23 cellular contexts compared by ENCODE assay signal in genomic region chr16:66824006-66824405, GRCh38. TPM values are rescaled to one million over a fixed set of nuclear protein-coding genes. Genes with fewer than 3 reads are reported as not detected.
DNase-seq lines count a peak whose midpoint lies in the region; ATAC-seq, FAIRE-seq and TF ChIP-seq lines count a peak whose summit lies in the region.
"Had no signal": no experiment of that assay in that cellular context is flagged by ENCODE, and none has a peak within 500 bp of the region (broad histone marks: within the 10 kb centered on the region; RNA-seq: fewer than 3 reads in every experiment).

No MANE protein-coding gene starts in this region.

- no peaks in the 10 kb centered on the region for H3K27me3 Mint-ChIP-seq in MCF 10A (ENCODE audit: insufficient read depth, unreplicated experiment)
- H3K27me3 Mint-ChIP-seq in astrocyte (ENCODE audit: low read depth, unreplicated experiment) = no peaks in the 10 kb centered on the region
- H3K27me3 Mint-ChIP-seq: CD4-positive, alpha-beta memory T cell had no signal

- FAIRE-seq in astrocyte (lab: Jason Lieb, UNC) = no peak
- FAIRE-seq: GM12892, GM18507, K562 had no signal

- H3K9me3 Mint-ChIP-seq in MCF 10A (ENCODE audit: unreplicated experiment) = no peaks in the 10 kb centered on the region
- H3K9me3 Mint-ChIP-seq in astrocyte (ENCODE audit: unreplicated experiment) = no peaks in the 10 kb centered on the region
- H3K9me3 Mint-ChIP-seq: CD4-positive, alpha-beta memory T cell; H9 had no signal

- peaks cover 14% of the 10 kb centered on the region for H3K4me1 Mint-ChIP-seq in MCF 10A (ENCODE audit: insufficient read depth, unreplicated experiment)
- H3K4me1 Mint-ChIP-seq in astrocyte (ENCODE audit: low read depth, unreplicated experiment) = no peaks in the 10 kb centered on the region

- H3K4me1 ChIP-seq in mammary epithelial cell (ENCODE audit: insufficient read depth, low read length) = peaks cover 4% of the 10 kb centered on the region
- H3K4me1 ChIP-seq in astrocyte (ENCODE audit: insufficient read depth, low read length) = no peaks in the 10 kb centered on the region

- no peak for TF ChIP-seq CTCF in mammary epithelial cell (conservative IDR thresholded peaks at IDR 0.05 in 1 of 2, IDR thresholded peaks at IDR 0.05 in 1 of 2; ENCODE audit: extremely low read depth in 1 of 2, insufficient read depth in 1 of 2, low read depth in 1 of 2, low read length in 2 of 2)
- no peak for TF ChIP-seq CTCF in MCF 10A (IDR thresholded peaks at IDR 0.05; ENCODE audit: unreplicated experiment)
- TF ChIP-seq CTCF in astrocyte (IDR thresholded peaks at IDR 0.05; ENCODE audit: insufficient read depth, low read depth, low read length) = no peak

- H3K79me2 ChIP-seq in mammary epithelial cell (ENCODE audit: insufficient read depth, low read length) (peaks cover 50% of the 10 kb centered on the region), astrocyte (ENCODE audit: insufficient read depth, low read length) (peaks cover 29% of the 10 kb centered on the region)

- 74% methylated on average over 4 of the region's 4 CpGs for WGBS in mammary epithelial cell (ENCODE audit: low coverage, missing lambda C conversion rate)

- no peak for ATAC-seq in HG02885 (IDR thresholded peaks at IDR 0.05; ENCODE audit: poor library complexity, unreplicated experiment)
- no peak for ATAC-seq in GM21723 (IDR thresholded peaks at IDR 0.05; ENCODE audit: unreplicated experiment)
- ATAC-seq: K562, Right ventricle myocardium inferior had no signal

- H3K9ac ChIP-seq in mammary epithelial cell (ENCODE audit: insufficient read depth, low read length) (no peak overlapping the region), astrocyte (ENCODE audit: low read length) (no peak overlapping the region)

- H3K4me2 ChIP-seq in mammary epithelial cell (ENCODE audit: insufficient read depth, low read depth, low read length) = no peak overlapping the region
- no peak overlapping the region for H3K4me2 ChIP-seq in astrocyte (ENCODE audit: low read length)

- H3K36me3 ChIP-seq in mammary epithelial cell (ENCODE audit: insufficient read depth, low read length) (peaks cover 41% of the 10 kb centered on the region), astrocyte (ENCODE audit: insufficient read depth, low read length) (peaks cover 41% of the 10 kb centered on the region)

- H3K4me3 Mint-ChIP-seq in MCF 10A (ENCODE audit: unreplicated experiment) (no peak overlapping the region), astrocyte (ENCODE audit: unreplicated experiment) (no peak overlapping the region)
- H3K4me3 Mint-ChIP-seq: CD4-positive, alpha-beta memory T cell; H9 had no signal

- POLR2A ChIA-PET in MCF 10A (lab: Yijun Ruan, JAX) = interaction anchor here (1.0 to 1.1 kb wide), 2 partner anchors 20 to 58 kb away, joined by 3 to 4 read pairs; partner anchors contain the start of gene CA7

- no peaks in the 10 kb centered on the region for H3K27me3 ChIP-seq in mammary epithelial cell (ENCODE audit: insufficient read depth, low read length)
- no peaks in the 10 kb centered on the region for H3K27me3 ChIP-seq in astrocyte (ENCODE audit: insufficient read depth, low read length)

- BruUV-seq in mammary epithelial cell (replicated peaks; lab: Mats Ljungman, UMichigan) (no TSS peak), MCF 10A (replicated peaks; lab: Mats Ljungman, UMichigan) (no TSS peak)

- dilution Hi-C loops in mammary epithelial cell (cut with HindIII; ENCODE audit: low sequenced_read_pairs) = no loop called here

- in situ Hi-C loops in mammary epithelial cell (cut with MboI; ENCODE audit: low sequenced_read_pairs in 2 of 2) = no loop called here

- H3K9me3 ChIP-seq in mammary epithelial cell (replicated peaks; ENCODE audit: insufficient read depth, low read length) = no peaks in the 10 kb centered on the region
- H3K9me3 ChIP-seq in astrocyte (ENCODE audit: insufficient read depth, low read depth, low read length) = no peaks in the 10 kb centered on the region

- H4K20me1 ChIP-seq in mammary epithelial cell (ENCODE audit: insufficient read depth, low read length) (no peaks in the 10 kb centered on the region), astrocyte (ENCODE audit: insufficient read depth, low read length) (peaks cover 19% of the 10 kb centered on the region)

- H3K36me3 Mint-ChIP-seq in MCF 10A (ENCODE audit: insufficient read depth, unreplicated experiment) = peaks cover 82% of the 10 kb centered on the region
- peaks cover 15% of the 10 kb centered on the region for H3K36me3 Mint-ChIP-seq in astrocyte (ENCODE audit: low read depth, unreplicated experiment)

- DNase-seq in mammary epithelial cell (peak; percentile 56), MCF 10A (ENCODE audit: unreplicated experiment) (no peak), astrocyte (ENCODE audit: low read depth) (peak; percentile 41), iris pigment epithelial cell (ENCODE audit: low read depth) (peak; percentile 37), stromal cell of bone marrow (ENCODE audit: low read depth) (peak; percentile 19), NCI-H2029 (lab: John Stamatoyannopoulos, UW) (no peak)
- DNase-seq: 8988T; Calu3; CD4-positive, alpha-beta memory T cell; H9; NCI-H1417; NCI-H187 treated with DMSO at 0.1 percent for 48 hours; NCI-H345; NCI-H524 treated with DMSO at 0.1 percent for 48 hours had no signal

- intact Hi-C loops in mammary epithelial cell (cut with micrococcal nuclease) (no loop called here), MCF 10A (cut with micrococcal nuclease) (no loop called here)

- CTCF ChIA-PET in mammary epithelial cell (lab: Charles Lee; ENCODE audit: low non-redundant PET) = no interaction called here
- CTCF ChIA-PET in MCF 10A (lab: Yijun Ruan, JAX) = interaction anchor here (0.6 to 3.6 kb wide), 5 partner anchors 44 to 217 kb away, joined by 3 to 28 read pairs (median 3); no protein-coding TSS in a partner anchor

- no peak overlapping the region for H3K27ac Mint-ChIP-seq in MCF 10A (ENCODE audit: low read depth, unreplicated experiment)
- no peak overlapping the region for H3K27ac Mint-ChIP-seq in astrocyte (ENCODE audit: unreplicated experiment)
- H3K27ac Mint-ChIP-seq: CD4-positive, alpha-beta memory T cell; H9 had no signal

- H3K4me3 ChIP-seq in mammary epithelial cell (replicated peaks in 1 of 3; ENCODE audit: insufficient read depth in 1 of 3, low read depth in 2 of 3, low read length in 3 of 3) (no peak overlapping the region), astrocyte (ENCODE audit: insufficient read depth, low read depth, low read length) (no peak overlapping the region)
- H3K4me3 ChIP-seq: K562 had no signal

- H2AFZ ChIP-seq in mammary epithelial cell (ENCODE audit: low read depth, low read length) (no peak overlapping the region), astrocyte (ENCODE audit: low read depth, low read length) (no peak overlapping the region)

- no peak overlapping the region for H3K27ac ChIP-seq in mammary epithelial cell (ENCODE audit: insufficient read depth, low read depth, low read length)
- H3K27ac ChIP-seq in astrocyte (ENCODE audit: low read depth, low read length) = no peak overlapping the region

RNA-seq across cellular contexts. Expression of gene NAE1, which starts 6.8 kb away (rescaled TPM):
- 10 to 100 TPM; 66.5 to 81.1 TPM for total RNA-seq in mammary epithelial cell
- polyA plus RNA-seq in mammary epithelial cell = 50.6 TPM
- polyA minus RNA-seq in mammary epithelial cell = 30.4 TPM
- 65.5 and 65.7 TPM in 2 replicates for total RNA-seq in MCF 10A (2022)
- 55.0 and 65.0 TPM in 2 replicates for total RNA-seq in astrocyte

RNA-seq across cellular contexts. Expression of gene CA7, which starts 20.2 kb away (rescaled TPM):
- total RNA-seq in mammary epithelial cell (not detected), MCF 10A (2022) (not detected in 2 replicates), astrocyte (not detected in 2 replicates)
- polyA plus RNA-seq in mammary epithelial cell = not detected
- polyA minus RNA-seq in mammary epithelial cell = not detected
- total RNA-seq: Calu3; CD4-positive, alpha-beta memory T cell; K562; Right ventricle myocardium inferior; SK-MEL-5 had no signal
- polyA plus RNA-seq: AG04450; BJ; CD4-positive, alpha-beta memory T cell had no signal

RNA-seq across cellular contexts. Expression of gene TERB1, which starts 22.6 kb away (rescaled TPM):
- under 1 TPM in 1 of 2 donors, not detected in 1; 0.17 TPM for total RNA-seq in mammary epithelial cell
- 0.05 TPM for polyA plus RNA-seq in mammary epithelial cell
- polyA minus RNA-seq in mammary epithelial cell = not detected
- 0.26 and 0.69 TPM in 2 replicates for total RNA-seq in MCF 10A (2022)
- total RNA-seq in astrocyte = 0.16 and 0.50 TPM in 2 replicates
- total RNA-seq: H9, K562, Right ventricle myocardium inferior, SK-MEL-5 had no signal
- polyA plus RNA-seq: AG04450; BJ; CD4-positive, alpha-beta memory T cell; K562 had no signal

RNA-seq across cellular contexts. Expression of gene PDP2, which starts 56.3 kb away (rescaled TPM):
- total RNA-seq in mammary epithelial cell (10 to 100 TPM; 14.2 to 25.0 TPM), MCF 10A (2022) (21.5 and 22.8 TPM in 2 replicates), astrocyte (12.1 and 16.8 TPM in 2 replicates)
- 19.3 TPM for polyA plus RNA-seq in mammary epithelial cell
- polyA minus RNA-seq in mammary epithelial cell = 14.5 TPM

Comparison
In these comparisons a context has a peak if more than half of its experiments do, and no peak if none do; other contexts are left out.
1. DNase-seq: peak in mammary epithelial cell (single experiment), astrocyte (single experiment), iris pigment epithelial cell (single experiment) and stromal cell of bone marrow (single experiment); none in MCF 10A (single experiment) and NCI-H2029 (single experiment).